12 cellular contexts compared by ENCODE assay signal in genomic region chr20:10436053-10436699, GRCh38. TPM values are rescaled to one million over a fixed set of nuclear protein-coding genes. Genes with fewer than 3 reads are reported as not detected.
DNase-seq lines count a peak whose midpoint lies in the region; ATAC-seq and TF ChIP-seq lines count a peak whose summit lies in the region.
"Had no signal": no experiment of that assay in that cellular context is flagged by ENCODE, and none has a peak within 500 bp of the region (broad histone marks: within the 10 kb centered on the region; RNA-seq: fewer than 3 reads in every experiment).

No MANE protein-coding gene starts in this region.

- H3K27ac Mint-ChIP-seq in dendritic cell treated with granulocyte-macrophage colony-stimulating factor and Interleukin-4, amounts not matched to agents 40 ng/mL and 50 ng/mL, for 4 days = peak overlapping the region; percentile 100
- no peak overlapping the region for H3K27ac Mint-ChIP-seq in neural progenitor cell

- H3K4me2 ChIP-seq in neural progenitor cell = peak overlapping the region; percentile 80

- DNase-seq in DMS53 (lab: John Stamatoyannopoulos, UW) (peak; percentile 7), DMS53 treated with DMSO at 0.1 percent for 48 hours (lab: John Stamatoyannopoulos, UW; ENCODE audit: unreplicated experiment) (no peak), MG63 (no peak), neural progenitor cell (ENCODE audit: low spot score) (no peak), ascending aorta (ENCODE audit: low spot score in 2 of 2) (no peak), NCI-H345 (lab: John Stamatoyannopoulos, UW) (no peak)
- DNase-seq: 8988T; activated CD4-positive, CD25-positive, alpha-beta regulatory T cell treated with anti-CD3 and anti-CD28 coated beads, Interleukin-2, amount 50 U/mL, for 72 hours; NCI-H226 had no signal

- H3K4me1 ChIP-seq in neural progenitor cell = peaks cover 17% of the 10 kb centered on the region
- H3K4me1 ChIP-seq in ascending aorta = peaks cover 8 to 19% of the 10 kb centered on the region in 2 donors

- peaks cover 3% of the 10 kb centered on the region for H3F3A ChIP-seq in neural progenitor cell (ENCODE audit: low read depth)

- H3K79me2 ChIP-seq in neural progenitor cell (ENCODE audit: low read depth) = peaks cover 77% of the 10 kb centered on the region

- H3K4me3 Mint-ChIP-seq in dendritic cell treated with granulocyte-macrophage colony-stimulating factor and Interleukin-4, amounts not matched to agents 40 ng/mL and 50 ng/mL, for 4 days = no peak overlapping the region
- peak overlapping the region; percentile 94 for H3K4me3 Mint-ChIP-seq in neural progenitor cell

- H3K27me3 Mint-ChIP-seq in dendritic cell treated with granulocyte-macrophage colony-stimulating factor and Interleukin-4, amounts not matched to agents 40 ng/mL and 50 ng/mL, for 4 days = no peaks in the 10 kb centered on the region
- peaks cover 2% of the 10 kb centered on the region for H3K27me3 Mint-ChIP-seq in neural progenitor cell (ENCODE audit: insufficient read depth, low read depth)

- peak overlapping the region; percentile 67 for H3K4me3 ChIP-seq in MG63
- H3K4me3 ChIP-seq in neural progenitor cell = peak overlapping the region; percentile 69
- H3K4me3 ChIP-seq in ascending aorta = no peak overlapping the region

- no peaks in the 10 kb centered on the region for H3K9me3 Mint-ChIP-seq in dendritic cell treated with granulocyte-macrophage colony-stimulating factor and Interleukin-4, amounts not matched to agents 40 ng/mL and 50 ng/mL, for 4 days
- H3K9me3 Mint-ChIP-seq in neural progenitor cell = peaks cover 2% of the 10 kb centered on the region

- no peaks in the 10 kb centered on the region for H4K20me1 ChIP-seq in neural progenitor cell (ENCODE audit: low read depth)

- H3K36me3 ChIP-seq in MG63 (no peaks in the 10 kb centered on the region), neural progenitor cell (no peaks in the 10 kb centered on the region), ascending aorta (no peaks in the 10 kb centered on the region)
- H3K36me3 ChIP-seq: prostate gland had no signal

- H3K4me1 Mint-ChIP-seq in dendritic cell treated with granulocyte-macrophage colony-stimulating factor and Interleukin-4, amounts not matched to agents 40 ng/mL and 50 ng/mL, for 4 days (ENCODE audit: low read depth) = peaks cover 36% of the 10 kb centered on the region
- H3K4me1 Mint-ChIP-seq in neural progenitor cell = peaks cover 24% of the 10 kb centered on the region

- H3K27me3 ChIP-seq in MG63 (no peaks in the 10 kb centered on the region), neural progenitor cell (no peaks in the 10 kb centered on the region), ascending aorta (no peaks in the 10 kb centered on the region)

- TF ChIP-seq CTCF in neural progenitor cell (IDR thresholded peaks at IDR 0.05) (no peak), ascending aorta (IDR thresholded peaks at IDR 0.05) (no peak)

- no peak for ATAC-seq in GM19467 (IDR thresholded peaks at IDR 0.05; ENCODE audit: unreplicated experiment)

- no peak overlapping the region for H3K9ac ChIP-seq in neural progenitor cell

- H3K9me3 ChIP-seq in MG63 (no peaks in the 10 kb centered on the region), neural progenitor cell (ENCODE audit: low read depth) (no peaks in the 10 kb centered on the region), ascending aorta (no peaks in the 10 kb centered on the region)
- H3K9me3 ChIP-seq: prostate gland had no signal

- intact Hi-C loops in dendritic cell treated with granulocyte-macrophage colony-stimulating factor and Interleukin-4, amounts not matched to agents 40 ng/mL and 50 ng/mL, for 4 days (cut with micrococcal nuclease) = no loop called here
- intact Hi-C loops in ascending aorta (cut with DNase I) = loop anchor here (10.0 kb wide), 1 partner anchor 169 kb away; no protein-coding TSS in a partner anchor

- H3K36me3 Mint-ChIP-seq in dendritic cell treated with granulocyte-macrophage colony-stimulating factor and Interleukin-4, amounts not matched to agents 40 ng/mL and 50 ng/mL, for 4 days (ENCODE audit: low read depth) = peaks cover 47% of the 10 kb centered on the region
- H3K36me3 Mint-ChIP-seq in neural progenitor cell = peaks cover 16% of the 10 kb centered on the region

- no peak overlapping the region for H3K27ac ChIP-seq in neural progenitor cell
- H3K27ac ChIP-seq in ascending aorta = no peak overlapping the region

- no peak overlapping the region for H2AFZ ChIP-seq in neural progenitor cell (replicated peaks)

RNA-seq across cellular contexts. Expression of gene SLX4IP, which starts 1.1 kb away (rescaled TPM):
- total RNA-seq in MG63 (2014; rRNA removed; shearing (Covaris generic); ENCODE audit: low replicate concordance) = 1.7 and 3.0 TPM in 2 replicates
- total RNA-seq in neural progenitor cell (ENCODE audit: low replicate concordance) = 7.7 and 9.5 TPM in 2 replicates
- 4.5 TPM for total RNA-seq in ascending aorta

RNA-seq across cellular contexts. Expression of gene MKKS, which starts 2.2 kb away (rescaled TPM):
- total RNA-seq in MG63 (2014; rRNA removed; shearing (Covaris generic); ENCODE audit: low replicate concordance) = 9.6 and 9.8 TPM in 2 replicates
- total RNA-seq in neural progenitor cell (ENCODE audit: low replicate concordance) (23.9 and 36.3 TPM in 2 replicates), ascending aorta (7.3 TPM)

Comparison
In these comparisons a context has a peak if more than half of its experiments do, and no peak if none do; other contexts are left out.
1. H3K4me3 ChIP-seq: peak in MG63 (single experiment) and neural progenitor cell (single experiment); none in ascending aorta (0 of 2).